1 cellular context compared by ENCODE assay signal in the genomic region with DNA sequence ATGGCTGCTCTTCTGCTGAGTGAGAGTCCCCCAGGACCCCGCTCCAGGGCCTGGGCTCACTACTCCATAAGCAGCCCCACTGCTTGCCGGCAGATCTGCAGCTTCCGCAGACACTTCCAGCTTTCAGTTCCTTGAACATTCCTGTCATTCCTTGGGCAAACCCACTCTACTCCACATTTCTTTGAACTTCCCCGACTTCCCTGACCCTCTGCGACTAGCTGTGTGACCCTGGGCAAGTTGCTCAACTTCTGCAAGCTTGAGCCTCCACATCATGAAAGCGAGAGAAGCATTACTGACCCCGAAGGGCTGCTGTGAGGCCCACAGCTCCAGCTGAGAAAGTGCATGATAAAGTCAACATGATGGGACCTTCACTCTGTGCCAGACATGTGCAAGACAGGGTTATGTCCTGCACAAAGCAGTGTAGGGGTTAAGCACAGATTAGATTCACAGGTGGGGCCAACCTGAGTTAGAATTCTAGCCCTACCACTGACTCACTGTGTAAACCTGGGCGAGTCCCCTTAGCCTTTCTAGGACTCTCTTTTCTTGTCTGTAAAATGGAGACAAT.
TF ChIP-seq lines count a peak whose summit lies in the region.

No MANE protein-coding gene starts in this region.

TF ChIP-seq in SK-N-SH, 30 proteins besides CTCF, POLR2A, EP300 and RAD21:
- TF ChIP-seq SIN3A (IDR thresholded peaks at IDR 0.05; ENCODE audit: borderline replicate concordance, low read depth, low read length) (no peak), FOSL2 (IDR thresholded peaks at IDR 0.05; ENCODE audit: borderline replicate concordance, low read depth) (no peak), MXI1 (IDR thresholded peaks at IDR 0.05; ENCODE audit: low read depth, low read length) (no peak), ELF1 (IDR thresholded peaks at IDR 0.05) (no peak), GATA2 (CRISPR knock-in tag; IDR thresholded peaks at IDR 0.05) (no peak), TEAD4 (IDR thresholded peaks at IDR 0.05; ENCODE audit: borderline replicate concordance, insufficient read depth) (no peak), RFX5 (IDR thresholded peaks at IDR 0.05; ENCODE audit: low read length) (no peak), TCF12 (IDR thresholded peaks at IDR 0.05) (no peak), POLR2AphosphoS5 (IDR thresholded peaks at IDR 0.05; ENCODE audit: low read depth, low read length) (no peak), FOXJ3 (CRISPR knock-in tag; IDR thresholded peaks at IDR 0.05) (no peak)
- TF ChIP-seq, protein P1, sequence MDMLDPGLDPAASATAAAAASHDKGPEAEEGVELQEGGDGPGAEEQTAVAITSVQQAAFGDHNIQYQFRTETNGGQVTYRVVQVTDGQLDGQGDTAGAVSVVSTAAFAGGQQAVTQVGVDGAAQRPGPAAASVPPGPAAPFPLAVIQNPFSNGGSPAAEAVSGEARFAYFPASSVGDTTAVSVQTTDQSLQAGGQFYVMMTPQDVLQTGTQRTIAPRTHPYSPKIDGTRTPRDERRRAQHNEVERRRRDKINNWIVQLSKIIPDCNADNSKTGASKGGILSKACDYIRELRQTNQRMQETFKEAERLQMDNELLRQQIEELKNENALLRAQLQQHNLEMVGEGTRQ (IDR thresholded peaks at IDR 0.05; ENCODE audit: borderline replicate concordance, low read depth, low read length) = no peak
- TF ChIP-seq, protein P2, sequence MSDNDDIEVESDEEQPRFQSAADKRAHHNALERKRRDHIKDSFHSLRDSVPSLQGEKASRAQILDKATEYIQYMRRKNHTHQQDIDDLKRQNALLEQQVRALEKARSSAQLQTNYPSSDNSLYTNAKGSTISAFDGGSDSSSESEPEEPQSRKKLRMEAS (IDR thresholded peaks at IDR 0.05; ENCODE audit: low read depth) = no peak
- TF ChIP-seq, protein P3, sequence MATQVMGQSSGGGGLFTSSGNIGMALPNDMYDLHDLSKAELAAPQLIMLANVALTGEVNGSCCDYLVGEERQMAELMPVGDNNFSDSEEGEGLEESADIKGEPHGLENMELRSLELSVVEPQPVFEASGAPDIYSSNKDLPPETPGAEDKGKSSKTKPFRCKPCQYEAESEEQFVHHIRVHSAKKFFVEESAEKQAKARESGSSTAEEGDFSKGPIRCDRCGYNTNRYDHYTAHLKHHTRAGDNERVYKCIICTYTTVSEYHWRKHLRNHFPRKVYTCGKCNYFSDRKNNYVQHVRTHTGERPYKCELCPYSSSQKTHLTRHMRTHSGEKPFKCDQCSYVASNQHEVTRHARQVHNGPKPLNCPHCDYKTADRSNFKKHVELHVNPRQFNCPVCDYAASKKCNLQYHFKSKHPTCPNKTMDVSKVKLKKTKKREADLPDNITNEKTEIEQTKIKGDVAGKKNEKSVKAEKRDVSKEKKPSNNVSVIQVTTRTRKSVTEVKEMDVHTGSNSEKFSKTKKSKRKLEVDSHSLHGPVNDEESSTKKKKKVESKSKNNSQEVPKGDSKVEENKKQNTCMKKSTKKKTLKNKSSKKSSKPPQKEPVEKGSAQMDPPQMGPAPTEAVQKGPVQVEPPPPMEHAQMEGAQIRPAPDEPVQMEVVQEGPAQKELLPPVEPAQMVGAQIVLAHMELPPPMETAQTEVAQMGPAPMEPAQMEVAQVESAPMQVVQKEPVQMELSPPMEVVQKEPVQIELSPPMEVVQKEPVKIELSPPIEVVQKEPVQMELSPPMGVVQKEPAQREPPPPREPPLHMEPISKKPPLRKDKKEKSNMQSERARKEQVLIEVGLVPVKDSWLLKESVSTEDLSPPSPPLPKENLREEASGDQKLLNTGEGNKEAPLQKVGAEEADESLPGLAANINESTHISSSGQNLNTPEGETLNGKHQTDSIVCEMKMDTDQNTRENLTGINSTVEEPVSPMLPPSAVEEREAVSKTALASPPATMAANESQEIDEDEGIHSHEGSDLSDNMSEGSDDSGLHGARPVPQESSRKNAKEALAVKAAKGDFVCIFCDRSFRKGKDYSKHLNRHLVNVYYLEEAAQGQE (IDR thresholded peaks at IDR 0.05; ENCODE audit: low read depth, low read length) = no peak
- TF ChIP-seq, protein P4, sequence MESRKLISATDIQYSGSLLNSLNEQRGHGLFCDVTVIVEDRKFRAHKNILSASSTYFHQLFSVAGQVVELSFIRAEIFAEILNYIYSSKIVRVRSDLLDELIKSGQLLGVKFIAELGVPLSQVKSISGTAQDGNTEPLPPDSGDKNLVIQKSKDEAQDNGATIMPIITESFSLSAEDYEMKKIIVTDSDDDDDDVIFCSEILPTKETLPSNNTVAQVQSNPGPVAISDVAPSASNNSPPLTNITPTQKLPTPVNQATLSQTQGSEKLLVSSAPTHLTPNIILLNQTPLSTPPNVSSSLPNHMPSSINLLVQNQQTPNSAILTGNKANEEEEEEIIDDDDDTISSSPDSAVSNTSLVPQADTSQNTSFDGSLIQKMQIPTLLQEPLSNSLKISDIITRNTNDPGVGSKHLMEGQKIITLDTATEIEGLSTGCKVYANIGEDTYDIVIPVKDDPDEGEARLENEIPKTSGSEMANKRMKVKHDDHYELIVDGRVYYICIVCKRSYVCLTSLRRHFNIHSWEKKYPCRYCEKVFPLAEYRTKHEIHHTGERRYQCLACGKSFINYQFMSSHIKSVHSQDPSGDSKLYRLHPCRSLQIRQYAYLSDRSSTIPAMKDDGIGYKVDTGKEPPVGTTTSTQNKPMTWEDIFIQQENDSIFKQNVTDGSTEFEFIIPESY (IDR thresholded peaks at IDR 0.05; ENCODE audit: borderline replicate concordance, low read depth) = no peak
- TF ChIP-seq, protein P5, sequence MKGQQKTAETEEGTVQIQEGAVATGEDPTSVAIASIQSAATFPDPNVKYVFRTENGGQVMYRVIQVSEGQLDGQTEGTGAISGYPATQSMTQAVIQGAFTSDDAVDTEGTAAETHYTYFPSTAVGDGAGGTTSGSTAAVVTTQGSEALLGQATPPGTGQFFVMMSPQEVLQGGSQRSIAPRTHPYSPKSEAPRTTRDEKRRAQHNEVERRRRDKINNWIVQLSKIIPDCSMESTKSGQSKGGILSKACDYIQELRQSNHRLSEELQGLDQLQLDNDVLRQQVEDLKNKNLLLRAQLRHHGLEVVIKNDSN (IDR thresholded peaks at IDR 0.05; ENCODE audit: borderline replicate concordance, low read depth) = no peak
TF ChIP-seq in SK-N-SH: peak in this region for 0.
